Comparison of ENCODE assay signal across 27 cellular contexts in genomic region chr10:16901102-16901501, GRCh38.
DNase-seq lines count a peak whose midpoint lies in the region; TF ChIP-seq lines count a peak whose summit lies in the region.
"Had no signal": no experiment of that assay in that cellular context is flagged by ENCODE, and none has a peak within 500 bp of the region (broad histone marks: within the 10 kb centered on the region; RNA-seq: fewer than 3 reads in every experiment).

No MANE protein-coding gene starts in this region.

- H3K9ac ChIP-seq in endodermal cell (ENCODE audit: extremely low read depth, low read length, poor library complexity, severe bottlenecking), result no peak overlapping the region

- H3K27me3 ChIP-seq in endodermal cell (ENCODE audit: control insufficient read depth, insufficient read depth, low read length, poor library complexity, severe bottlenecking), result no peaks in the 10 kb centered on the region
- H3K27me3 ChIP-seq: BE2C, SJCRH30 had no signal

- no peak for TF ChIP-seq CTCF in endodermal cell (conservative IDR thresholded peaks at IDR 0.05)
- no peak for TF ChIP-seq CTCF in GM13976 (IDR thresholded peaks at IDR 0.05; ENCODE audit: borderline replicate concordance, control extremely low read depth, extremely low read depth, insufficient read depth, missing control alignments)

- H3K27me3 Mint-ChIP-seq in activated CD4-positive, alpha-beta T cell treated with anti-CD3 and anti-CD28 coated beads, Interleukin-2, amount 10 ng/mL, durations not matched to agents 24 days and 14 days, result peaks cover 2% of the 10 kb centered on the region
- H3K27me3 Mint-ChIP-seq in endodermal cell (ENCODE audit: insufficient read depth), result no peaks in the 10 kb centered on the region
- H3K27me3 Mint-ChIP-seq: CD8-positive, alpha-beta memory T cell had no signal

- H3K4me1 Mint-ChIP-seq in activated CD4-positive, alpha-beta T cell treated with anti-CD3 and anti-CD28 coated beads, Interleukin-2, amount 10 ng/mL, durations not matched to agents 24 days and 14 days, result peaks cover 9% of the 10 kb centered on the region
- peaks cover 13% of the 10 kb centered on the region for H3K4me1 Mint-ChIP-seq in endodermal cell

- H3K9me3 ChIP-seq in endodermal cell (ENCODE audit: control insufficient read depth, low read length), result peaks cover 5% of the 10 kb centered on the region
- H3K9me3 ChIP-seq: BE2C had no signal

- 50% methylated on average over 2 of the region's 2 CpGs; no CpG with 5 or more reads in 1 of the 2 experiments for WGBS in endodermal cell (ENCODE audit: insufficient coverage in 1 of 2, insufficient read length in 1 of 2), 2 experiments

- peak; percentile 40 for DNase-seq in activated CD4-positive, alpha-beta T cell treated with anti-CD3 and anti-CD28 coated beads, Interleukin-2, amount 10 ng/mL, durations not matched to agents 24 days and 14 days
- DNase-seq in activated CD4-positive, alpha-beta T cell treated with anti-CD3 and anti-CD28 coated beads for 48 hours, result no peak
- DNase-seq in endodermal cell (no peak), iPS-NIHi11 (ENCODE audit: low spot score) (peak; percentile 29), NCI-H2196 (lab: John Stamatoyannopoulos, UW; ENCODE audit: unreplicated experiment) (no peak), DMS114 treated with DMSO at 0.1 percent for 48 hours (lab: John Stamatoyannopoulos, UW; ENCODE audit: unreplicated experiment) (no peak), GM13976 (ENCODE audit: low spot score) (no peak)
- DNase-seq: ACHN; BE2C; Calu3; CD8-positive, alpha-beta memory T cell; GOT3; Kasumi-1; MV-4-11; NCI-H1105; NCI-H146; NCI-H1930; NCI-H2107; NCI-H446; NCI-H526; NCI-H82; NK-92 treated with Interleukin-12 subunit alpha and Interleukin-12 subunit beta, amount 100 ng/mL, for 24 hours; PC-9; SJCRH30 had no signal

- no peaks in the 10 kb centered on the region for H3K4me1 ChIP-seq in endodermal cell (ENCODE audit: control insufficient read depth, insufficient read depth, low read length)
- H3K4me1 ChIP-seq: BE2C had no signal

- H3K4me3 ChIP-seq in endodermal cell (ENCODE audit: low read length), result no peak overlapping the region
- H3K4me3 ChIP-seq: K562, PC-9, SJCRH30 had no signal

- no peak overlapping the region for H3K27ac Mint-ChIP-seq in activated CD4-positive, alpha-beta T cell treated with anti-CD3 and anti-CD28 coated beads, Interleukin-2, amount 10 ng/mL, durations not matched to agents 24 days and 14 days
- H3K27ac Mint-ChIP-seq in endodermal cell, result peak overlapping the region; percentile 29
- H3K27ac Mint-ChIP-seq: CD14-positive monocyte; CD8-positive, alpha-beta memory T cell had no signal

- no peaks in the 10 kb centered on the region for H3K36me3 ChIP-seq in endodermal cell (ENCODE audit: control insufficient read depth, insufficient read depth, low read length)
- H3K36me3 ChIP-seq: BE2C, SJCRH30 had no signal

- H3K36me3 Mint-ChIP-seq in activated CD4-positive, alpha-beta T cell treated with anti-CD3 and anti-CD28 coated beads, Interleukin-2, amount 10 ng/mL, durations not matched to agents 24 days and 14 days (ENCODE audit: low read depth), result no peaks in the 10 kb centered on the region
- H3K36me3 Mint-ChIP-seq in endodermal cell (ENCODE audit: low read depth), result no peaks in the 10 kb centered on the region

- intact Hi-C loops in activated CD4-positive, alpha-beta T cell treated with anti-CD3 and anti-CD28 coated beads, Interleukin-2, amount 10 ng/mL, durations not matched to agents 24 days and 14 days (cut with micrococcal nuclease), result no loop called here

- H3K9me3 Mint-ChIP-seq in activated CD4-positive, alpha-beta T cell treated with anti-CD3 and anti-CD28 coated beads, Interleukin-2, amount 10 ng/mL, durations not matched to agents 24 days and 14 days, result peaks cover 6% of the 10 kb centered on the region
- H3K9me3 Mint-ChIP-seq in endodermal cell, result no peaks in the 10 kb centered on the region

- no peak overlapping the region for H3K4me3 Mint-ChIP-seq in activated CD4-positive, alpha-beta T cell treated with anti-CD3 and anti-CD28 coated beads, Interleukin-2, amount 10 ng/mL, durations not matched to agents 24 days and 14 days
- no peak overlapping the region for H3K4me3 Mint-ChIP-seq in endodermal cell
- H3K4me3 Mint-ChIP-seq: CD14-positive monocyte; CD8-positive, alpha-beta memory T cell had no signal

- in situ Hi-C loops in GM13976 (cut with MboI; ENCODE audit: low sequenced_read_pairs, unreplicated experiment), result no loop called here

- no peak overlapping the region for H3K27ac ChIP-seq in endodermal cell (ENCODE audit: low read depth, low read length)
- H3K27ac ChIP-seq: 22Rv1, PC-9, SJCRH30 had no signal

Comparison
In these comparisons a context has a peak if more than half of its experiments do, and no peak if none do; other contexts are left out.
1. DNase-seq: peak in activated CD4-positive, alpha-beta T cell treated with anti-CD3 and anti-CD28 coated beads, Interleukin-2, amount 10 ng/mL, durations not matched to agents 24 days and 14 days (single experiment) and iPS-NIHi11 (single experiment); none in activated CD4-positive, alpha-beta T cell treated with anti-CD3 and anti-CD28 coated beads for 48 hours (single experiment), endodermal cell (single experiment), NCI-H2196 (single experiment), DMS114 treated with DMSO at 0.1 percent for 48 hours (single experiment) and GM13976 (single experiment).